ENCODE assay signal across 12 cellular contexts in the genomic region with DNA sequence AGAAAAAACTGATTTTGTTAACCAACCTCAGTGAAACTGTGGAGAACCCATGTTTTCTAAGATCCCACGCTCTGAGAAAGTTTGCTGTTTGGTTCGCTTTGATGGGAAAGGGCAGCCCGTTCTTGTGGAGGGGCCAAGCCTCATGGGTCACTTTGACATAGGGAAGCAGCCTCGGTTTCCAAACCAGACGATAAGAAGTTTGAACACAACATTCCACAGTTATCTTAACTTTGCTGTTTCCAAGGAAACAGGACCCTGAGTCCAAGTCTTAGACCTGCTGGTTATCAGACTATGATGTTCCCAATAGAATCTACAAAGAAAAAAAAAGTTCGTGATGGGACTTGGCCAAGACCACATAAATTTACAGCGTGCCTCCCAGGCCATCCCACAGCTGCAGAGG.
"Had no signal": no experiment of that assay in that cellular context is flagged by ENCODE, and none has a peak within 500 bp of the region (broad histone marks: within the 10 kb centered on the region; RNA-seq: fewer than 3 reads in every experiment).

No MANE protein-coding gene starts in this region.

- H3K36me3 ChIP-seq: adrenal gland, thoracic aorta had no signal

- H3K27ac Mint-ChIP-seq: activated naive CD4-positive, alpha-beta T cell treated with anti-CD3 and anti-CD28 coated beads, Interleukin-2, amount 10 ng/mL, durations not matched to agents 7 days and 5 days; activated T-helper 2 cell treated with anti-CD3 and anti-CD28 coated beads, Interferon-gamma antibody, Interleukin-2, Interleukin-4, amounts not matched to agents 10 μg/mL and 5 μg/mL and 100 μg/mL, durations not matched to agents 14 hours and 24 hours and 36 hours; stimulated activated naive CD8-positive, alpha-beta T cell treated with anti-CD3 and anti-CD28 coated beads, Interleukin-15, amount 100 ng/mL, for 72 hours had no signal

- DNase-seq: activated CD4-positive, alpha-beta T cell treated with anti-CD3 and anti-CD28 coated beads for 4 hours; activated naive CD4-positive, alpha-beta T cell treated with anti-CD3 and anti-CD28 coated beads, Interleukin-2, amount 10 ng/mL, durations not matched to agents 7 days and 5 days; body of pancreas; dermis blood vessel endothelial cell; mesendoderm; stimulated activated CD4-positive, alpha-beta T cell treated with anti-CD3 and anti-CD28 coated beads, Interleukin-15, amount 100 ng/mL, for 24 hours; stimulated activated CD4-positive, alpha-beta T cell treated with anti-CD3 and anti-CD28 coated beads, Interleukin-4, amount 100 ng/mL, for 24 hours; stimulated activated naive CD8-positive, alpha-beta T cell treated with anti-CD3 and anti-CD28 coated beads, Interleukin-15, amount 100 ng/mL, for 72 hours; SW 1271 had no signal

- H3K4me3 ChIP-seq: adrenal gland, body of pancreas, thoracic aorta had no signal

- H3K9me3 ChIP-seq: adrenal gland, body of pancreas, thoracic aorta had no signal

- H3K27me3 ChIP-seq: adrenal gland, body of pancreas had no signal

- H3K27ac ChIP-seq: body of pancreas, thoracic aorta had no signal

- H3K27me3 Mint-ChIP-seq: activated naive CD4-positive, alpha-beta T cell treated with anti-CD3 and anti-CD28 coated beads, Interleukin-2, amount 10 ng/mL, durations not matched to agents 7 days and 5 days; stimulated activated naive CD8-positive, alpha-beta T cell treated with anti-CD3 and anti-CD28 coated beads, Interleukin-15, amount 100 ng/mL, for 72 hours had no signal

- ATAC-seq: body of pancreas; stimulated activated naive CD8-positive, alpha-beta T cell treated with anti-CD3 and anti-CD28 coated beads, Interleukin-15, amount 100 ng/mL, for 72 hours had no signal

- H3K36me3 Mint-ChIP-seq: activated naive CD4-positive, alpha-beta T cell treated with anti-CD3 and anti-CD28 coated beads, Interleukin-2, amount 10 ng/mL, durations not matched to agents 7 days and 5 days had no signal

- H3K4me3 Mint-ChIP-seq: activated naive CD4-positive, alpha-beta T cell treated with anti-CD3 and anti-CD28 coated beads, Interleukin-2, amount 10 ng/mL, durations not matched to agents 7 days and 5 days; stimulated activated naive CD8-positive, alpha-beta T cell treated with anti-CD3 and anti-CD28 coated beads, Interleukin-15, amount 100 ng/mL, for 72 hours had no signal
